Comparison of ENCODE assay signal across 28 cellular contexts in the genomic region with DNA sequence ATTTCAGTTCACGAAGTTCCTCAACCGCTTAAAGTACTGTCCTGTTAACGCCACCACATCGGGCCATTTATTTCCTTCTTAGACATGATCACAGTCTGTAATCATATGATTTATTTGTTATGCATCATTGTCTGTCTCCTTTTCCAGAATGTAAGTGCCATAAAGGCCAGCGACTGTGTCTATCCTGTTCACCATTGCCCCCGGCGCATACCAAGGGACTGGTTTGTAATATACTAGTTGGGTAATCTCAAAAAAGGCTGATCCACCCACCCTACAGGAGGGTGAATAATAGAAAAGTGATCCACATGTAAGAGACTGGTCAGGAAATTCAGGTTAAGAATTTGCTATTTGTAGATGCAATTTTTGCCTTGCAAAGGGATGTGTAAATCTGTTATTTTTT. TPM values are rescaled to one million over a fixed set of nuclear protein-coding genes. Genes with fewer than 3 reads are reported as not detected.
"Had no signal": no experiment of that assay in that cellular context is flagged by ENCODE, and none has a peak within 500 bp of the region (broad histone marks: within the 10 kb centered on the region; RNA-seq: fewer than 3 reads in every experiment).

No MANE protein-coding gene starts in this region.

- H3K9me3 ChIP-seq: stomach, suprapubic skin, testis, thoracic aorta, thyroid gland, tibial artery, tibial nerve, transverse colon, upper lobe of left lung, upper lobe of right lung, uterus, vagina had no signal

- DNase-seq: stimulated activated CD4-positive, alpha-beta T cell treated with anti-CD3 and anti-CD28 coated beads, Interleukin-2, amount 100 ng/mL, for 48 hours; stimulated activated CD4-positive, alpha-beta T cell treated with anti-CD3 and anti-CD28 coated beads, Interleukin-4, amount 100 ng/mL, for 1 hour; stimulated activated CD4-positive, alpha-beta T cell treated with anti-CD3 and anti-CD28 coated beads, Interleukin-4, amount 100 ng/mL, for 24 hours; stimulated activated CD4-positive, alpha-beta T cell treated with anti-CD3 and anti-CD28 coated beads, Interleukin-4, amount 100 ng/mL, for 4 hours; stimulated activated CD8-positive, alpha-beta memory T cell treated with anti-CD3 and anti-CD28 coated beads, Interleukin-4, amount 100 ng/mL, for 48 hours; stimulated activated naive B cell treated with anti-CD40 and anti-IgM and Interleukin-4, amounts not matched to agents 10 μg/mL and 1 μg/mL and 100 μg/mL, for 72 hours; stimulated activated naive CD4-positive, alpha-beta T cell; stimulated activated naive CD4-positive, alpha-beta T cell treated with Interleukin-2 at 50 U/mL for 16 hours; stimulated activated naive CD8-positive, alpha-beta T cell treated with anti-CD3 and anti-CD28 coated beads, Interleukin-15, amount 100 ng/mL, for 72 hours; stimulated activated naive CD8-positive, alpha-beta T cell treated with anti-CD3 and anti-CD28 coated beads, Interleukin-15, Interleukin-2, amounts not matched to agents 100 U/mL and 50 U/mL, for 24 hours; stomach; substantia nigra; testis; thyroid gland; tibial artery; transverse colon; upper lobe of left lung; upper lobe of right lung; uterus had no signal

- H3K27ac Mint-ChIP-seq: stimulated activated effector memory CD8-positive, alpha-beta T cell treated with anti-CD3 and anti-CD28 coated beads, Interleukin-12 subunit alpha, Interleukin-12 subunit beta, amount 100 ng/mL, for 72 hours; stimulated activated memory B cell treated with anti-CD40 and anti-IgM and Interleukin-4, amounts not matched to agents 10 μg/mL and 1 μg/mL and 100 μg/mL, for 72 hours; stimulated activated naive B cell treated with anti-CD40 and anti-IgM and Interleukin-4, amounts not matched to agents 10 μg/mL and 1 μg/mL and 100 μg/mL, for 72 hours; stimulated activated naive CD8-positive, alpha-beta T cell treated with anti-CD3 and anti-CD28 coated beads, Interleukin-15, Interleukin-2, amounts not matched to agents 100 ng/mL and 50 ng/mL, for 24 hours; type B pancreatic cell had no signal

- H3K36me3 ChIP-seq: stomach, suprapubic skin, thoracic aorta, thyroid gland, tibial artery, tibial nerve, transverse colon, upper lobe of left lung, upper lobe of right lung, uterus, vagina had no signal

- H3K4me3 Mint-ChIP-seq: stimulated activated effector memory CD8-positive, alpha-beta T cell treated with anti-CD3 and anti-CD28 coated beads, Interleukin-12 subunit alpha, Interleukin-12 subunit beta, amount 100 ng/mL, for 72 hours; stimulated activated memory B cell treated with anti-CD40 and anti-IgM and Interleukin-4, amounts not matched to agents 10 μg/mL and 1 μg/mL and 100 μg/mL, for 72 hours; stimulated activated naive B cell treated with anti-CD40 and anti-IgM and Interleukin-4, amounts not matched to agents 10 μg/mL and 1 μg/mL and 100 μg/mL, for 72 hours; stimulated activated naive CD8-positive, alpha-beta T cell treated with anti-CD3 and anti-CD28 coated beads, Interleukin-15, amount 100 ng/mL, for 72 hours; stimulated activated naive CD8-positive, alpha-beta T cell treated with anti-CD3 and anti-CD28 coated beads, Interleukin-15, Interleukin-2, amounts not matched to agents 100 ng/mL and 50 ng/mL, for 24 hours; type B pancreatic cell had no signal

- H3K9me3 Mint-ChIP-seq: stimulated activated effector memory CD8-positive, alpha-beta T cell treated with anti-CD3 and anti-CD28 coated beads, Interleukin-12 subunit alpha, Interleukin-12 subunit beta, amount 100 ng/mL, for 72 hours; stimulated activated memory B cell treated with anti-CD40 and anti-IgM and Interleukin-4, amounts not matched to agents 10 μg/mL and 1 μg/mL and 100 μg/mL, for 72 hours; stimulated activated naive B cell treated with anti-CD40 and anti-IgM and Interleukin-4, amounts not matched to agents 10 μg/mL and 1 μg/mL and 100 μg/mL, for 72 hours; stimulated activated naive CD8-positive, alpha-beta T cell treated with anti-CD3 and anti-CD28 coated beads, Interleukin-15, amount 100 ng/mL, for 72 hours; stimulated activated naive CD8-positive, alpha-beta T cell treated with anti-CD3 and anti-CD28 coated beads, Interleukin-15, Interleukin-2, amounts not matched to agents 100 ng/mL and 50 ng/mL, for 24 hours; type B pancreatic cell had no signal

- H3K27ac ChIP-seq: stomach, suprapubic skin, testis, thoracic aorta, thyroid gland, tibial artery, tibial nerve, transverse colon, upper lobe of left lung, upper lobe of right lung, uterus, vagina had no signal

- ATAC-seq: stimulated activated effector memory CD8-positive, alpha-beta T cell treated with anti-CD3 and anti-CD28 coated beads, Interleukin-12 subunit alpha, Interleukin-12 subunit beta, amount 100 ng/mL, for 72 hours; stimulated activated memory B cell treated with anti-CD40 and anti-IgM and Interleukin-4, amounts not matched to agents 10 μg/mL and 1 μg/mL and 100 μg/mL, for 72 hours; stimulated activated naive B cell treated with anti-CD40 and anti-IgM and Interleukin-4, amounts not matched to agents 10 μg/mL and 1 μg/mL and 100 μg/mL, for 72 hours; stimulated activated naive CD8-positive, alpha-beta T cell treated with anti-CD3 and anti-CD28 coated beads, Interleukin-15, amount 100 ng/mL, for 72 hours; stimulated activated naive CD8-positive, alpha-beta T cell treated with anti-CD3 and anti-CD28 coated beads, Interleukin-15, Interleukin-2, amounts not matched to agents 100 U/mL and 50 U/mL, for 24 hours; upper lobe of right lung had no signal

- H3K4me3 ChIP-seq: stomach, suprapubic skin, testis, thoracic aorta, thyroid gland, tibial artery, tibial nerve, transverse colon, upper lobe of left lung, upper lobe of right lung, uterus, vagina had no signal

- H3K4me1 Mint-ChIP-seq: stimulated activated effector memory CD8-positive, alpha-beta T cell treated with anti-CD3 and anti-CD28 coated beads, Interleukin-12 subunit alpha, Interleukin-12 subunit beta, amount 100 ng/mL, for 72 hours; stimulated activated memory B cell treated with anti-CD40 and anti-IgM and Interleukin-4, amounts not matched to agents 10 μg/mL and 1 μg/mL and 100 μg/mL, for 72 hours; stimulated activated naive B cell treated with anti-CD40 and anti-IgM and Interleukin-4, amounts not matched to agents 10 μg/mL and 1 μg/mL and 100 μg/mL, for 72 hours; stimulated activated naive CD8-positive, alpha-beta T cell treated with anti-CD3 and anti-CD28 coated beads, Interleukin-15, amount 100 ng/mL, for 72 hours had no signal

- H3K27me3 ChIP-seq: suprapubic skin, testis, thyroid gland, tibial artery, tibial nerve, transverse colon, upper lobe of left lung, upper lobe of right lung, uterus, vagina had no signal

- H3K27me3 Mint-ChIP-seq: stimulated activated naive B cell treated with anti-CD40 and anti-IgM and Interleukin-4, amounts not matched to agents 10 μg/mL and 1 μg/mL and 100 μg/mL, for 72 hours; stimulated activated naive CD8-positive, alpha-beta T cell treated with anti-CD3 and anti-CD28 coated beads, Interleukin-15, Interleukin-2, amounts not matched to agents 100 ng/mL and 50 ng/mL, for 24 hours; type B pancreatic cell had no signal

- H3K4me1 ChIP-seq: stomach, suprapubic skin, testis, thyroid gland, tibial artery, tibial nerve, transverse colon, upper lobe of left lung, upper lobe of right lung, uterus, vagina had no signal

RNA-seq across cellular contexts. Expression of a gene that starts 41.9 kb away (rescaled TPM):
- total RNA-seq: ureter had no signal
